1 cellular context compared by ENCODE assay signal in genomic region chr4:15153662-15154061, GRCh38.
TF ChIP-seq lines count a peak whose summit lies in the region.

No MANE protein-coding gene starts in this region.

TF ChIP-seq in K562, 482 proteins besides CTCF, POLR2A, EP300 and RAD21 (continued from another document):
- TF ChIP-seq, protein P1, sequence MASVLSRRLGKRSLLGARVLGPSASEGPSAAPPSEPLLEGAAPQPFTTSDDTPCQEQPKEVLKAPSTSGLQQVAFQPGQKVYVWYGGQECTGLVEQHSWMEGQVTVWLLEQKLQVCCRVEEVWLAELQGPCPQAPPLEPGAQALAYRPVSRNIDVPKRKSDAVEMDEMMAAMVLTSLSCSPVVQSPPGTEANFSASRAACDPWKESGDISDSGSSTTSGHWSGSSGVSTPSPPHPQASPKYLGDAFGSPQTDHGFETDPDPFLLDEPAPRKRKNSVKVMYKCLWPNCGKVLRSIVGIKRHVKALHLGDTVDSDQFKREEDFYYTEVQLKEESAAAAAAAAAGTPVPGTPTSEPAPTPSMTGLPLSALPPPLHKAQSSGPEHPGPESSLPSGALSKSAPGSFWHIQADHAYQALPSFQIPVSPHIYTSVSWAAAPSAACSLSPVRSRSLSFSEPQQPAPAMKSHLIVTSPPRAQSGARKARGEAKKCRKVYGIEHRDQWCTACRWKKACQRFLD (CRISPR knock-in tag; IDR thresholded peaks at IDR 0.05) = no peak
- TF ChIP-seq EP400 (IDR thresholded peaks at IDR 0.05) (peak; percentile 58; the same call in 1 of the 2 replicates), NFRKB (IDR thresholded peaks at IDR 0.05; ENCODE audit: low read depth) (peak; percentile 84), ZNF133 (CRISPR knock-in tag; IDR thresholded peaks at IDR 0.05) (no peak), ZNF766 (CRISPR knock-in tag; conservative IDR thresholded peaks at IDR 0.05) (peak; percentile 61), ZNF785 (CRISPR knock-in tag; IDR thresholded peaks at IDR 0.05) (no peak), MXI1 (IDR thresholded peaks at IDR 0.05; ENCODE audit: low read depth, low read length) (no peak), HOMEZ (CRISPR knock-in tag; IDR thresholded peaks at IDR 0.05) (no peak), KDM1A (IDR thresholded peaks at IDR 0.05) (peak in 1 of 2 experiments; percentile 43; a peak in 1 of 4 replicates), MTA2 (IDR thresholded peaks at IDR 0.05; ENCODE audit: low read depth) (peak; percentile 45; the same call in 1 of the 2 replicates), MEF2D (tag; conservative IDR thresholded peaks at IDR 0.05; ENCODE audit: low read depth) (no peak), EHMT2 (IDR thresholded peaks at IDR 0.05) (peak; percentile 90), PURB (CRISPR knock-in tag; IDR thresholded peaks at IDR 0.05; ENCODE audit: low read depth) (no peak), SMAD1 (IDR thresholded peaks at IDR 0.05; ENCODE audit: low read depth, low read length, partially characterized antibody) (no peak), NUFIP1 (IDR thresholded peaks at IDR 0.05; ENCODE audit: partially characterized antibody) (no peak), SRSF9 (IDR thresholded peaks at IDR 0.05; ENCODE audit: borderline replicate concordance, low read depth, low read length) (no peak), CHCHD3 (CRISPR knock-in tag; IDR thresholded peaks at IDR 0.05) (no peak), CBFA2T3 (IDR thresholded peaks at IDR 0.05) (peak; percentile 62), HNRNPL (IDR thresholded peaks at IDR 0.05; ENCODE audit: low read depth, low read length) (no peak)
- TF ChIP-seq, protein P2, sequence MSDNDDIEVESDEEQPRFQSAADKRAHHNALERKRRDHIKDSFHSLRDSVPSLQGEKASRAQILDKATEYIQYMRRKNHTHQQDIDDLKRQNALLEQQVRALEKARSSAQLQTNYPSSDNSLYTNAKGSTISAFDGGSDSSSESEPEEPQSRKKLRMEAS (CRISPR knock-in tag; IDR thresholded peaks at IDR 0.05) = no peak
- TF ChIP-seq, protein P3, sequence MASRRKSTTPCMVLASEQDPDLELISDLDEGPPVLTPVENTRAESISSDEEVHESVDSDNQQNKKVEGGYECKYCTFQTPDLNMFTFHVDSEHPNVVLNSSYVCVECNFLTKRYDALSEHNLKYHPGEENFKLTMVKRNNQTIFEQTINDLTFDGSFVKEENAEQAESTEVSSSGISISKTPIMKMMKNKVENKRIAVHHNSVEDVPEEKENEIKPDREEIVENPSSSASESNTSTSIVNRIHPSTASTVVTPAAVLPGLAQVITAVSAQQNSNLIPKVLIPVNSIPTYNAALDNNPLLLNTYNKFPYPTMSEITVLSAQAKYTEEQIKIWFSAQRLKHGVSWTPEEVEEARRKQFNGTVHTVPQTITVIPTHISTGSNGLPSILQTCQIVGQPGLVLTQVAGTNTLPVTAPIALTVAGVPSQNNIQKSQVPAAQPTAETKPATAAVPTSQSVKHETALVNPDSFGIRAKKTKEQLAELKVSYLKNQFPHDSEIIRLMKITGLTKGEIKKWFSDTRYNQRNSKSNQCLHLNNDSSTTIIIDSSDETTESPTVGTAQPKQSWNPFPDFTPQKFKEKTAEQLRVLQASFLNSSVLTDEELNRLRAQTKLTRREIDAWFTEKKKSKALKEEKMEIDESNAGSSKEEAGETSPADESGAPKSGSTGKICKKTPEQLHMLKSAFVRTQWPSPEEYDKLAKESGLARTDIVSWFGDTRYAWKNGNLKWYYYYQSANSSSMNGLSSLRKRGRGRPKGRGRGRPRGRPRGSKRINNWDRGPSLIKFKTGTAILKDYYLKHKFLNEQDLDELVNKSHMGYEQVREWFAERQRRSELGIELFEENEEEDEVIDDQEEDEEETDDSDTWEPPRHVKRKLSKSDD (conservative IDR thresholded peaks at IDR 0.05; ENCODE audit: low read length) = no peak
